1 cellular context compared by ENCODE assay signal in the genomic region with DNA sequence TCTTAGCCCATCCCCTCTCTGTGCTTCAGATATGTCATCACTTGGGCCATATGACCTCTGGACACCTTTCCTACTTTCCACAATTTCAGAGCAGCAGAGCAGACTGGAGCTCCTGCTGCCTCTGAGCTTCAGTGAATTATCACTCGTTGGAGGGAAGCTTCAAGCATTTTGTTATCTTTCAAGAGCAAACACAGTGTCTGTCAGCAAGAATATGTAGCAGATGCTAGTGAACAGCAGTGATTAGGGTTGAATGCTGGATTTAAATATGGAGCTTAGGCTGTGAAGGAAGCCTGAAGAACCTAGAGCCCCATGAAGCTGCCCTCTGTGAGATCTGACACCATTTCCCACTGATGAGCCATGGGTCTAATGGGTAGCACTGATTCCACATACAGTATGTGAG.
TF ChIP-seq lines count a peak whose summit lies in the region.

No MANE protein-coding gene starts in this region.

TF ChIP-seq in K562, 482 proteins besides CTCF, POLR2A, EP300 and RAD21 (continued from another document):
- TF ChIP-seq TFE3 (CRISPR knock-in tag; IDR thresholded peaks at IDR 0.05): no peak
